ENCODE assay signal across 27 cellular contexts in the genomic region with DNA sequence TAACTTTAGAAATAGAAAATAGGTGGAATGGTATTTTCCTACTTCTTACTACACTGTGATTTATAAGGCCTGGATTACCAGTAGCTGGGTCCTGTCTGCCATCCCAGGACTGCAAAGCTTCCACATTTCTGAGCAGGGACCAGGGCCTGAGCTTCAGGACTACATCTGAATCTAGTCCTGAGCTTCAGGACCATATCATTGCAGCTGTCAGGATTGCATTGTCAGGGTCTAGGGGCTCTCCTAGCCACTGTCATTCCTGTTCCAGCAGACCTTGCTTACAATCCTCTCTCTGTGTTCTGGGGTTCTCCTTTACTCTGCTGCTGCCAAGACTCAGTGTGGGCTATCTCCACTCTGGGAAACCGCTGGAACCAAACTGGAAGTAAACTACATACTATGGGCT. TPM values are rescaled to one million over a fixed set of nuclear protein-coding genes. Genes with fewer than 3 reads are reported as not detected.
"Had no signal": no experiment of that assay in that cellular context is flagged by ENCODE, and none has a peak within 500 bp of the region (broad histone marks: within the 10 kb centered on the region; RNA-seq: fewer than 3 reads in every experiment).

No MANE protein-coding gene starts in this region.

- H3K4me1 Mint-ChIP-seq: natural killer cell, neural progenitor cell had no signal

- H3K4me3 ChIP-seq: colonic mucosa, gastrocnemius medialis, lung, neural progenitor cell, prostate gland, sigmoid colon, spleen, stomach, thyroid gland had no signal

- ATAC-seq: esophagus mucosa; gastrocnemius medialis; left lobe of liver; natural killer cell; right cardiac atrium; stimulated activated naive B cell treated with anti-CD40 and anti-IgM and Interleukin-4, amounts not matched to agents 10 μg/mL and 1 μg/mL and 100 μg/mL, for 72 hours had no signal

- H3K27ac ChIP-seq: colonic mucosa, epithelial cell of prostate, gastrocnemius medialis, neural progenitor cell, prostate gland, sigmoid colon, spleen, stomach, thyroid gland had no signal

- H3K27ac Mint-ChIP-seq: dendritic cell treated with granulocyte-macrophage colony-stimulating factor and Interleukin-4, amounts not matched to agents 40 ng/mL and 50 ng/mL, for 4 days; endodermal cell; natural killer cell; neural progenitor cell; stimulated activated naive B cell treated with anti-CD40 and anti-IgM and Interleukin-4, amounts not matched to agents 10 μg/mL and 1 μg/mL and 100 μg/mL, for 72 hours; type B pancreatic cell had no signal

- H3K4me3 Mint-ChIP-seq: dendritic cell treated with granulocyte-macrophage colony-stimulating factor and Interleukin-4, amounts not matched to agents 40 ng/mL and 50 ng/mL, for 4 days; endodermal cell; memory B cell; natural killer cell; neural progenitor cell; stimulated activated naive B cell treated with anti-CD40 and anti-IgM and Interleukin-4, amounts not matched to agents 10 μg/mL and 1 μg/mL and 100 μg/mL, for 72 hours; type B pancreatic cell had no signal

- H3K9me3 ChIP-seq: colonic mucosa, gastrocnemius medialis, prostate gland, thyroid gland had no signal

- H3K36me3 ChIP-seq: colonic mucosa, gastrocnemius medialis, neural progenitor cell, prostate gland, sigmoid colon, spleen, stomach, thyroid gland had no signal

- H3K27me3 Mint-ChIP-seq: dendritic cell treated with granulocyte-macrophage colony-stimulating factor and Interleukin-4, amounts not matched to agents 40 ng/mL and 50 ng/mL, for 4 days; memory B cell; type B pancreatic cell had no signal

- H3K27me3 ChIP-seq: colonic mucosa, gastrocnemius medialis, neural progenitor cell, sigmoid colon, spleen, stomach, thyroid gland had no signal

- H3K4me1 ChIP-seq: colonic mucosa, gastrocnemius medialis, neural progenitor cell, prostate gland, sigmoid colon, stomach, thyroid gland had no signal

- DNase-seq: colonic mucosa; effector CD8-positive, alpha-beta T cell; endodermal cell; foreskin fibroblast; gastrocnemius medialis; head of caudate nucleus; natural killer cell; nucleus accumbens; right cardiac atrium; sigmoid colon; spleen; stimulated activated CD4-positive, alpha-beta T cell treated with anti-CD3 and anti-CD28 coated beads, Interleukin-4, amount 100 ng/mL, for 4 hours; stimulated activated naive B cell treated with anti-CD40 and anti-IgM and Interleukin-4, amounts not matched to agents 10 μg/mL and 1 μg/mL and 100 μg/mL, for 72 hours; stomach; thyroid gland had no signal

- H3K36me3 Mint-ChIP-seq: type B pancreatic cell had no signal

RNA-seq across cellular contexts. Expression of gene RAB3C, which starts 16.3 kb away (rescaled TPM):
- total RNA-seq: chondrocyte, osteocyte, renal cortical epithelial cell had no signal
